16 cellular contexts compared by ENCODE assay signal in genomic region chr16:26078971-26079370, GRCh38.
DNase-seq lines count a peak whose midpoint lies in the region; ATAC-seq and TF ChIP-seq lines count a peak whose summit lies in the region.
"Had no signal": no experiment of that assay in that cellular context is flagged by ENCODE, and none has a peak within 500 bp of the region (broad histone marks: within the 10 kb centered on the region; RNA-seq: fewer than 3 reads in every experiment).

No MANE protein-coding gene starts in this region.

- H3K14ac ChIP-seq in neuronal stem cell (ENCODE audit: low read length), result no peak overlapping the region

- H3K9me3 ChIP-seq in WERI-Rb-1 (ENCODE audit: severe bottlenecking) (peaks cover 5% of the 10 kb centered on the region), neuronal stem cell (replicated peaks in 1 of 2; ENCODE audit: control insufficient read depth in 2 of 2, insufficient read depth in 1 of 2, low read depth in 1 of 2, low read length in 2 of 2) (peaks cover 0 to 4% of the 10 kb centered on the region in 2 donors)
- H3K9me3 ChIP-seq: SJSA1 had no signal

- H2BK120ac ChIP-seq in neuronal stem cell (ENCODE audit: low read depth, low read length), result no peak overlapping the region

- H3K4me3 ChIP-seq in WERI-Rb-1 (ENCODE audit: low read depth, low read length) (peak overlapping the region; percentile 1; the same call in 1 of the 2 replicates), neuronal stem cell (ENCODE audit: low read length in 2 of 2) (no peak overlapping the region)
- H3K4me3 ChIP-seq: GM12878, K562, SJSA1 had no signal

- peak overlapping the region; percentile 53 for H2AFZ ChIP-seq in neuronal stem cell (ENCODE audit: low read length)

- no peak overlapping the region for H2BK15ac ChIP-seq in neuronal stem cell (ENCODE audit: low read length)

- DNase-seq in DMS153 (lab: John Stamatoyannopoulos, UW) (peak; percentile 75), NCI-H526 (lab: John Stamatoyannopoulos, UW) (peak; percentile 37 to 53), WERI-Rb-1 (peak; percentile 53), neuronal stem cell (ENCODE audit: low spot score) (no peak), NCI-H2196 treated with DMSO at 0.1 percent for 48 hours (lab: John Stamatoyannopoulos, UW; ENCODE audit: unreplicated experiment) (no peak), G401 (ENCODE audit: low spot score) (no peak)
- DNase-seq: AML-193, COR-L47, NCI-H226, PC-3, T-helper 17 cell had no signal

- H2BK12ac ChIP-seq in neuronal stem cell (ENCODE audit: low read length), result no peak overlapping the region

- no CpG with 5 or more reads among the region's 7 CpGs for WGBS in neuronal stem cell (ENCODE audit: extremely low coverage in 2 of 2, insufficient read length in 2 of 2, insufficient replicate concordance in 1 of 2), 2 donors

- H3K27me3 ChIP-seq in WERI-Rb-1 (ENCODE audit: insufficient read depth, low read depth, severe bottlenecking), result no peaks in the 10 kb centered on the region
- no peaks in the 10 kb centered on the region for H3K27me3 ChIP-seq in neuronal stem cell (ENCODE audit: control insufficient read depth in 3 of 3, insufficient read depth in 3 of 3, low read depth in 1 of 3, low read length in 3 of 3)
- H3K27me3 ChIP-seq: SJSA1 had no signal

- H3K4me2 ChIP-seq in neuronal stem cell (ENCODE audit: insufficient read depth, low read length, poor library complexity, severe bottlenecking), result no peak overlapping the region

- no peak overlapping the region for H4K91ac ChIP-seq in neuronal stem cell (ENCODE audit: low read depth, low read length, poor library complexity)

- no peak for ATAC-seq in GM21717 (IDR thresholded peaks at IDR 0.05; ENCODE audit: unreplicated experiment)
- ATAC-seq: GM12878, K562, PC-3, T-helper 17 cell had no signal

- no peaks in the 10 kb centered on the region for H3K36me3 ChIP-seq in WERI-Rb-1
- no peaks in the 10 kb centered on the region for H3K36me3 ChIP-seq in neuronal stem cell (replicated peaks in 1 of 2; ENCODE audit: control insufficient read depth in 2 of 2, insufficient read depth in 2 of 2, low read length in 2 of 2)
- H3K36me3 ChIP-seq: SJSA1 had no signal

- TF ChIP-seq CTCF in WERI-Rb-1 (IDR thresholded peaks at IDR 0.05; ENCODE audit: low read depth, low read length), result no peak

- no peak overlapping the region for H2BK5ac ChIP-seq in neuronal stem cell (ENCODE audit: low read length)

- no peaks in the 10 kb centered on the region for H3K79me1 ChIP-seq in neuronal stem cell (ENCODE audit: low read depth, low read length)

- no peak overlapping the region for H3K4ac ChIP-seq in neuronal stem cell (ENCODE audit: low read length)

- H3K27ac ChIP-seq in WERI-Rb-1 (peak overlapping the region; percentile 13; the same call in 1 of the 2 replicates), neuronal stem cell (replicated peaks; ENCODE audit: low read length) (no peak overlapping the region)
- H3K27ac ChIP-seq: RWPE1, SJSA1 had no signal

- H2AK5ac ChIP-seq in neuronal stem cell (ENCODE audit: low read depth, low read length), result no peak overlapping the region

- peaks cover 0 to 6% of the 10 kb centered on the region in 2 donors for H3K4me1 ChIP-seq in neuronal stem cell (ENCODE audit: control insufficient read depth in 2 of 2, insufficient read depth in 1 of 2, low read depth in 1 of 2, low read length in 2 of 2)
- H3K4me1 ChIP-seq: SJSA1 had no signal

- no peak overlapping the region for H3K23ac ChIP-seq in neuronal stem cell (ENCODE audit: low read depth, low read length, poor library complexity)

- in situ Hi-C loops in G401 (cut with HindIII; ENCODE audit: low sequenced_read_pairs), result no loop called here

- H3K18ac ChIP-seq in neuronal stem cell (ENCODE audit: low read length), result no peak overlapping the region

- no peak overlapping the region for H4K8ac ChIP-seq in neuronal stem cell (ENCODE audit: low read depth, low read length)

- no peak overlapping the region for H3K9ac ChIP-seq in neuronal stem cell (ENCODE audit: low read depth, low read length, poor library complexity)

Comparison
In these comparisons a context has a peak if more than half of its experiments do, and no peak if none do; other contexts are left out.
1. DNase-seq: peak in DMS153 (single experiment), NCI-H526 (2 of 2) and WERI-Rb-1 (single experiment); none in neuronal stem cell (single experiment), NCI-H2196 treated with DMSO at 0.1 percent for 48 hours (single experiment) and G401 (single experiment).